ENCODE assay signal across 1 cellular context in genomic region chr17:77391668-77392375, GRCh38.
TF ChIP-seq lines count a peak whose summit lies in the region.

No MANE protein-coding gene starts in this region.

TF ChIP-seq in GM23338, 12 proteins besides CTCF, POLR2A, EP300 and RAD21 (continued from another document):
- TF ChIP-seq, protein P1, sequence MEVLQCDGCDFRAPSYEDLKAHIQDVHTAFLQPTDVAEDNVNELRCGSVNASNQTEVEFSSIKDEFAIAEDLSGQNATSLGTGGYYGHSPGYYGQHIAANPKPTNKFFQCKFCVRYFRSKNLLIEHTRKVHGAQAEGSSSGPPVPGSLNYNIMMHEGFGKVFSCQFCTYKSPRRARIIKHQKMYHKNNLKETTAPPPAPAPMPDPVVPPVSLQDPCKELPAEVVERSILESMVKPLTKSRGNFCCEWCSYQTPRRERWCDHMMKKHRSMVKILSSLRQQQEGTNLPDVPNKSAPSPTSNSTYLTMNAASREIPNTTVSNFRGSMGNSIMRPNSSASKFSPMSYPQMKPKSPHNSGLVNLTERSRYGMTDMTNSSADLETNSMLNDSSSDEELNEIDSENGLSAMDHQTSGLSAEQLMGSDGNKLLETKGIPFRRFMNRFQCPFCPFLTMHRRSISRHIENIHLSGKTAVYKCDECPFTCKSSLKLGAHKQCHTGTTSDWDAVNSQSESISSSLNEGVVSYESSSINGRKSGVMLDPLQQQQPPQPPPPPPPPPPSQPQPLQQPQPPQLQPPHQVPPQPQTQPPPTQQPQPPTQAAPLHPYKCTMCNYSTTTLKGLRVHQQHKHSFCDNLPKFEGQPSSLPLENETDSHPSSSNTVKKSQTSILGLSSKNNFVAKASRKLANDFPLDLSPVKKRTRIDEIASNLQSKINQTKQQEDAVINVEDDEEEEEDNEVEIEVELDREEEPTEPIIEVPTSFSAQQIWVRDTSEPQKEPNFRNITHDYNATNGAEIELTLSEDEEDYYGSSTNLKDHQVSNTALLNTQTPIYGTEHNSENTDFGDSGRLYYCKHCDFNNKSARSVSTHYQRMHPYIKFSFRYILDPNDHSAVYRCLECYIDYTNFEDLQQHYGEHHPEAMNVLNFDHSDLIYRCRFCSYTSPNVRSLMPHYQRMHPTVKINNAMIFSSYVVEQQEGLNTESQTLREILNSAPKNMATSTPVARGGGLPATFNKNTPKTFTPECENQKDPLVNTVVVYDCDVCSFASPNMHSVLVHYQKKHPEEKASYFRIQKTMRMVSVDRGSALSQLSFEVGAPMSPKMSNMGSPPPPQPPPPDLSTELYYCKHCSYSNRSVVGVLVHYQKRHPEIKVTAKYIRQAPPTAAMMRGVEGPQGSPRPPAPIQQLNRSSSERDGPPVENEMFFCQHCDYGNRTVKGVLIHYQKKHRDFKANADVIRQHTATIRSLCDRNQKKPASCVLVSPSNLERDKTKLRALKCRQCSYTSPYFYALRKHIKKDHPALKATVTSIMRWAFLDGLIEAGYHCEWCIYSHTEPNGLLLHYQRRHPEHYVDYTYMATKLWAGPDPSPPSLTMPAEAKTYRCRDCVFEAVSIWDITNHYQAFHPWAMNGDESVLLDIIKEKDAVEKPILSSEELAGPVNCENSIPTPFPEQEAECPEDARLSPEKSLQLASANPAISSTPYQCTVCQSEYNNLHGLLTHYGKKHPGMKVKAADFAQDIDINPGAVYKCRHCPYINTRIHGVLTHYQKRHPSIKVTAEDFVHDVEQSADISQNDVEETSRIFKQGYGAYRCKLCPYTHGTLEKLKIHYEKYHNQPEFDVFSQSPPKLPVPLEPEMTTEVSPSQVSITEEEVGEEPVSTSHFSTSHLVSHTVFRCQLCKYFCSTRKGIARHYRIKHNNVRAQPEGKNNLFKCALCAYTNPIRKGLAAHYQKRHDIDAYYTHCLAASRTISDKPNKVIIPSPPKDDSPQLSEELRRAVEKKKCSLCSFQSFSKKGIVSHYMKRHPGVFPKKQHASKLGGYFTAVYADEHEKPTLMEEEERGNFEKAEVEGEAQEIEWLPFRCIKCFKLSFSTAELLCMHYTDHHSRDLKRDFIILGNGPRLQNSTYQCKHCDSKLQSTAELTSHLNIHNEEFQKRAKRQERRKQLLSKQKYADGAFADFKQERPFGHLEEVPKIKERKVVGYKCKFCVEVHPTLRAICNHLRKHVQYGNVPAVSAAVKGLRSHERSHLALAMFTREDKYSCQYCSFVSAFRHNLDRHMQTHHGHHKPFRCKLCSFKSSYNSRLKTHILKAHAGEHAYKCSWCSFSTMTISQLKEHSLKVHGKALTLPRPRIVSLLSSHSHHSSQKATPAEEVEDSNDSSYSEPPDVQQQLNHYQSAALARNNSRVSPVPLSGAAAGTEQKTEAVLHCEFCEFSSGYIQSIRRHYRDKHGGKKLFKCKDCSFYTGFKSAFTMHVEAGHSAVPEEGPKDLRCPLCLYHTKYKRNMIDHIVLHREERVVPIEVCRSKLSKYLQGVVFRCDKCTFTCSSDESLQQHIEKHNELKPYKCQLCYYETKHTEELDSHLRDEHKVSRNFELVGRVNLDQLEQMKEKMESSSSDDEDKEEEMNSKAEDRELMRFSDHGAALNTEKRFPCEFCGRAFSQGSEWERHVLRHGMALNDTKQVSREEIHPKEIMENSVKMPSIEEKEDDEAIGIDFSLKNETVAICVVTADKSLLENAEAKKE (CRISPR knock-in tag; IDR thresholded peaks at IDR 0.05) = peak; percentile 38; the same call in 1 of the 2 replicates
- no peak for TF ChIP-seq ZNF331 (CRISPR knock-in tag; IDR thresholded peaks at IDR 0.05; ENCODE audit: low read depth)
